ENCODE assay signal across 16 cellular contexts in genomic region chr13:94006271-94006670, GRCh38.
A peak's percentile ranks its signal among the peaks of the same experiment; 100 is the strongest.
DNase-seq lines count a peak whose midpoint lies in the region; ATAC-seq and TF ChIP-seq lines count a peak whose summit lies in the region.
"Had no signal": no experiment of that assay in that cellular context is flagged by ENCODE, and none has a peak within 500 bp of the region (broad histone marks: within the 10 kb centered on the region; RNA-seq: fewer than 3 reads in every experiment).

No MANE protein-coding gene starts in this region.

- no peak overlapping the region for H3K4me3 Mint-ChIP-seq in nephron progenitor cell
- no peak overlapping the region for H3K4me3 Mint-ChIP-seq in stimulated activated memory B cell treated with anti-CD40 and anti-IgM and Interleukin-4, amounts not matched to agents 10 μg/mL and 1 μg/mL and 100 μg/mL, for 72 hours
- H3K4me3 Mint-ChIP-seq: B cell; CD4-positive, alpha-beta memory T cell; HFFc6 had no signal

- WGBS in hepatocyte (ENCODE audit: low lambda C conversion rate, missing lambda C conversion rate) = 34% methylated on average over 6 of the region's 6 CpGs

- no peak overlapping the region for H3K4me3 ChIP-seq in hepatocyte

- TF ChIP-seq CTCF in hepatocyte (IDR thresholded peaks at IDR 0.05; ENCODE audit: poor library complexity) (no peak), nephron progenitor cell (IDR thresholded peaks at IDR 0.05) (no peak)

- H3K36me3 ChIP-seq in hepatocyte (replicated peaks; ENCODE audit: insufficient read depth, low read depth) = no peaks in the 10 kb centered on the region

- ATAC-seq in left cardiac atrium = no peak
- no peak for ATAC-seq in stimulated activated memory B cell treated with anti-CD40 and anti-IgM and Interleukin-4, amounts not matched to agents 10 μg/mL and 1 μg/mL and 100 μg/mL, for 72 hours

- peak overlapping the region; percentile 6 for H3K27ac ChIP-seq in hepatocyte
- H3K27ac ChIP-seq: C4-2B had no signal

- no peaks in the 10 kb centered on the region for H3K79me2 ChIP-seq in hepatocyte

- DNase-seq in ELF-1 (ENCODE audit: low read depth, low spot score) (peak; percentile 10), amniotic epithelial cell (ENCODE audit: low read depth) (peak; percentile 82), hepatocyte (ENCODE audit: low spot score) (peak; percentile 28), nephron progenitor cell (no peak), NCI-H128 (lab: John Stamatoyannopoulos, UW; ENCODE audit: unreplicated experiment) (no peak), left cardiac atrium (no peak), HK-2 (ENCODE audit: unreplicated experiment) (no peak)
- DNase-seq: CD4-positive, alpha-beta memory T cell; DMS79; GOT3; HCEC 1CT; HFFc6; IMR-90 had no signal

- intact Hi-C loops in left cardiac atrium (cut with DNase I) = no loop called here

- H3K9me2 ChIP-seq in hepatocyte (replicated peaks; ENCODE audit: insufficient read depth) = no peaks in the 10 kb centered on the region

- H3K9me3 Mint-ChIP-seq in nephron progenitor cell = no peaks in the 10 kb centered on the region
- no peaks in the 10 kb centered on the region for H3K9me3 Mint-ChIP-seq in stimulated activated memory B cell treated with anti-CD40 and anti-IgM and Interleukin-4, amounts not matched to agents 10 μg/mL and 1 μg/mL and 100 μg/mL, for 72 hours
- H3K9me3 Mint-ChIP-seq: HFFc6 had no signal

- H3K27me3 ChIP-seq in hepatocyte = no peaks in the 10 kb centered on the region

- H4K20me1 ChIP-seq in hepatocyte (ENCODE audit: insufficient read depth, poor library complexity, severe bottlenecking) = no peaks in the 10 kb centered on the region

- peak overlapping the region; percentile 44 for H3K27ac Mint-ChIP-seq in nephron progenitor cell
- no peak overlapping the region for H3K27ac Mint-ChIP-seq in stimulated activated memory B cell treated with anti-CD40 and anti-IgM and Interleukin-4, amounts not matched to agents 10 μg/mL and 1 μg/mL and 100 μg/mL, for 72 hours
- H3K27ac Mint-ChIP-seq: B cell; CD4-positive, alpha-beta memory T cell; HFFc6 had no signal

- no peaks in the 10 kb centered on the region for H3K9me3 ChIP-seq in hepatocyte (ENCODE audit: low read depth)

- H3K36me3 Mint-ChIP-seq in nephron progenitor cell (ENCODE audit: low read depth) = peaks cover 7% of the 10 kb centered on the region
- no peaks in the 10 kb centered on the region for H3K36me3 Mint-ChIP-seq in stimulated activated memory B cell treated with anti-CD40 and anti-IgM and Interleukin-4, amounts not matched to agents 10 μg/mL and 1 μg/mL and 100 μg/mL, for 72 hours
- H3K36me3 Mint-ChIP-seq: CD4-positive, alpha-beta memory T cell had no signal

- H3K27me3 Mint-ChIP-seq in nephron progenitor cell (ENCODE audit: low read depth, poor library complexity) = no peaks in the 10 kb centered on the region
- no peaks in the 10 kb centered on the region for H3K27me3 Mint-ChIP-seq in stimulated activated memory B cell treated with anti-CD40 and anti-IgM and Interleukin-4, amounts not matched to agents 10 μg/mL and 1 μg/mL and 100 μg/mL, for 72 hours
- H3K27me3 Mint-ChIP-seq: B cell had no signal

- peaks cover 11% of the 10 kb centered on the region for H3K4me1 ChIP-seq in hepatocyte (ENCODE audit: insufficient read depth)

- H2AFZ ChIP-seq in hepatocyte = no peak overlapping the region

- peaks cover 4% of the 10 kb centered on the region for H3K4me1 Mint-ChIP-seq in nephron progenitor cell
- H3K4me1 Mint-ChIP-seq in stimulated activated memory B cell treated with anti-CD40 and anti-IgM and Interleukin-4, amounts not matched to agents 10 μg/mL and 1 μg/mL and 100 μg/mL, for 72 hours = no peaks in the 10 kb centered on the region
- H3K4me1 Mint-ChIP-seq: B cell; CD4-positive, alpha-beta memory T cell had no signal

- H3K4me2 ChIP-seq in hepatocyte = peak overlapping the region; percentile 6

Comparison
In these comparisons a context has a peak if more than half of its experiments do, and no peak if none do; other contexts are left out.
1. DNase-seq: peak in ELF-1 (single experiment), amniotic epithelial cell (single experiment) and hepatocyte (single experiment); none in nephron progenitor cell (single experiment), NCI-H128 (single experiment), left cardiac atrium (single experiment) and HK-2 (single experiment).